15 cellular contexts compared by ENCODE assay signal in the genomic region with DNA sequence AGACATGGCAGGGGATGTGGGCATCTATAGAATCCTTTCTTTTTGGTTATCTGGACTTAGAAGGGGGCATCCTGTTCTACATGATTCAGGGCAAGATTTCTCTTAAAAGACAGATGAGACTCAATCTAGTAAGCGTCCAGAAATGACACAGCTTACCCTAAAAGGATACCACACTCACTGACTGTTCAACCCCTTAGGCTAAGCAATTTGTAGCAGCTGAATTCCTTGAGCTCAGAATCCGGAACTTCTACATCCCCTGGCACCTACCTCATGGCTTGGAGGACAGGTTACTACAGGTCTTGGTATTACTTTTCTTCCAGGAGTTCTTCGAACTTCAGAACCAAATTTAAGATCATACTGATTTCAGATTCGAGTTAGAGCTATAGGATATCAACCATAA.
DNase-seq lines count a peak whose midpoint lies in the region; ATAC-seq, FAIRE-seq and TF ChIP-seq lines count a peak whose summit lies in the region.
"Had no signal": no experiment of that assay in that cellular context is flagged by ENCODE, and none has a peak within 500 bp of the region (broad histone marks: within the 10 kb centered on the region; RNA-seq: fewer than 3 reads in every experiment).

No MANE protein-coding gene starts in this region.

- ATAC-seq in GM21526 (IDR thresholded peaks at IDR 0.05; ENCODE audit: low FRiP score, unreplicated experiment) (no peak), right lobe of liver (no peak)

- intact Hi-C loops in spleen (cut with DNase I; ENCODE audit: low total_unique reads): no loop called here
- intact Hi-C loops in right lobe of liver (cut with DNase I): loop anchor here in 1 of 2 donors (10.0 kb wide), 1 partner anchor 97 kb away; no protein-coding TSS in a partner anchor

- H3K27ac ChIP-seq in spleen (no peak overlapping the region), right lobe of liver (no peak overlapping the region)
- H3K27ac ChIP-seq: body of pancreas, GM23248, left lung had no signal

- no peak for TF ChIP-seq CTCF in epithelial cell of esophagus (IDR thresholded peaks at IDR 0.05; ENCODE audit: insufficient read depth, low read depth, low read length, missing control alignments)
- no peak for TF ChIP-seq CTCF in spleen (IDR thresholded peaks at IDR 0.05 in 8 of 11, conservative IDR thresholded peaks at IDR 0.05 in 3 of 11)
- no peak for TF ChIP-seq CTCF in right lobe of liver (IDR thresholded peaks at IDR 0.05)

- no peak overlapping the region for H3K4me3 ChIP-seq in epithelial cell of esophagus (ENCODE audit: low read length)
- no peak overlapping the region for H3K4me3 ChIP-seq in spleen
- H3K4me3 ChIP-seq in right lobe of liver: no peak overlapping the region
- H3K4me3 ChIP-seq: body of pancreas, dorsolateral prefrontal cortex, GM23248, left lung had no signal

- in situ Hi-C loops in Caki2 (cut with HindIII; ENCODE audit: low pct_unique_long_range_greater_than_20kb, low sequenced_read_pairs): no loop called here

- 92 to 95% (median 94%) methylated on average over 4 of the region's 4 CpGs for WGBS in spleen, 5 donors
- WGBS in right lobe of liver (ENCODE audit: insufficient coverage, low coverage, low lambda C conversion rate, missing lambda C conversion rate): 82% methylated on average over 4 of the region's 4 CpGs

- no peaks in the 10 kb centered on the region for H3K9me3 ChIP-seq in spleen
- H3K9me3 ChIP-seq in right lobe of liver: no peaks in the 10 kb centered on the region
- H3K9me3 ChIP-seq: body of pancreas, left lung had no signal

- H3K36me3 ChIP-seq in spleen (no peaks in the 10 kb centered on the region), right lobe of liver (no peaks in the 10 kb centered on the region)
- H3K36me3 ChIP-seq: left lung had no signal

- peak; percentile 78 for FAIRE-seq in RCC 7860 (lab: Jason Lieb, UNC)

- H3K4me1 ChIP-seq in spleen (peaks cover 0 to 11% (median 7%) of the 10 kb centered on the region in 6 donors), right lobe of liver (no peaks in the 10 kb centered on the region)
- H3K4me1 ChIP-seq: body of pancreas had no signal

- TF ChIP-seq POLR2A in spleen (IDR thresholded peaks at IDR 0.05) (no peak), right lobe of liver (IDR thresholded peaks at IDR 0.05) (no peak)

- H3K27me3 ChIP-seq in spleen (replicated peaks in 1 of 7) (no peaks in the 10 kb centered on the region), right lobe of liver (no peaks in the 10 kb centered on the region)
- H3K27me3 ChIP-seq: body of pancreas, dorsolateral prefrontal cortex, left lung had no signal

- DNase-seq in Caki2 (ENCODE audit: low read depth) (peak; percentile 59), RCC 7860 (ENCODE audit: low spot score) (peak; percentile 85), epithelial cell of esophagus (ENCODE audit: low read depth) (peak; percentile 98), renal cortical epithelial cell (ENCODE audit: low read depth) (peak; percentile 98), spleen (no peak), MV-4-11 (lab: John Stamatoyannopoulos, UW) (no peak), right lobe of liver (no peak)
- DNase-seq: body of pancreas, dorsolateral prefrontal cortex, GM23248, hippocampal formation, left lung, NCI-H187 treated with DMSO at 0.1 percent for 48 hours, NCI-H510A treated with DMSO at 0.1 percent for 48 hours had no signal

Comparison
In these comparisons a context has a peak if more than half of its experiments do, and no peak if none do; other contexts are left out.
1. DNase-seq: peak in Caki2 (single experiment), RCC 7860 (single experiment), epithelial cell of esophagus (single experiment) and renal cortical epithelial cell (single experiment); none in spleen (single experiment), MV-4-11 (single experiment) and right lobe of liver (0 of 3).